9 cellular contexts compared by ENCODE assay signal in the genomic region with DNA sequence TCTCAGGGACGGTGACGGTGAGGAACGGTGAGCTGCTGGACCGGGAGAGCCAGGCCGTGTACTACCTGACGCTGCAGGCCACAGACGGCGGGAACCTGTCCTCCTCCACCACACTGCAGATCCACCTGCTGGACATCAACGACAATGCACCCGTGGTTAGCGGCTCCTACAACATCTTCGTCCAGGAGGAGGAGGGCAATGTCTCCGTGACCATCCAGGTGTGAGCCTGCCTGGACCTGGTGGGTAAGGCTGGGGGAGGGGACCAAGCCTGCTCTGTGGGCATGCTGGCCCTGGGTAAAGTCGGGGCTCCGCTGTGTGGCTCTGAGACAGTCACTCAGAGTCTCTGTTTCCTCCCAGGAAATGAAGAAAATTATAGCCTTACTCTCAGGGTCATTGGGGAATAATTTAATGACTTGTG. TPM values are rescaled to one million over a fixed set of nuclear protein-coding genes. Genes with fewer than 3 reads are reported as not detected.
A peak's percentile ranks its signal among the peaks of the same experiment; 100 is the strongest.
DNase-seq lines count a peak whose midpoint lies in the region; ATAC-seq and TF ChIP-seq lines count a peak whose summit lies in the region.
"Had no signal": no experiment of that assay in that cellular context is flagged by ENCODE, and none has a peak within 500 bp of the region (broad histone marks: within the 10 kb centered on the region; RNA-seq: fewer than 3 reads in every experiment).

No MANE protein-coding gene starts in this region.

- H3K9me3 ChIP-seq in body of pancreas: no peaks in the 10 kb centered on the region

- no peaks in the 10 kb centered on the region for H3K4me1 ChIP-seq in body of pancreas

- in situ Hi-C loops in GM13977 (cut with MboI; ENCODE audit: low pct_unique_long_range_greater_than_20kb, low sequenced_read_pairs, unreplicated experiment): loop anchor here (25.0 kb wide), 1 partner anchor 841 kb away; no protein-coding TSS in a partner anchor

- peak; percentile 26 for DNase-seq in A172 (ENCODE audit: low spot score)
- peak; percentile 68 for DNase-seq in GM13977 (ENCODE audit: low spot score)
- peak; percentile 79 for DNase-seq in RPMI8226
- peak; percentile 80 to 85 (median 82) for DNase-seq in body of pancreas
- peak; percentile 92 for DNase-seq in left kidney (ENCODE audit: low read depth, low spot score)
- DNase-seq in ureter (ENCODE audit: low spot score): peak; percentile 64

- no peaks in the 10 kb centered on the region for H3K36me3 ChIP-seq in body of pancreas (replicated peaks in 1 of 2; ENCODE audit: insufficient read depth in 1 of 2, low read depth in 2 of 2)

- H3K27ac ChIP-seq in body of pancreas: no peak overlapping the region

- H3K4me3 ChIP-seq in body of pancreas: no peak overlapping the region

- WGBS in body of pancreas, 2 donors: 14 to 33% methylated on average over 8 to 15 of the region's 15 CpGs

- TF ChIP-seq POLR2A in body of pancreas (IDR thresholded peaks at IDR 0.05): no peak

- TF ChIP-seq CTCF in GM13977 (IDR thresholded peaks at IDR 0.05; ENCODE audit: extremely low read depth, insufficient read depth, missing control alignments) (peak; percentile 41), body of pancreas (IDR thresholded peaks at IDR 0.05) (peak; percentile 37 to 84 (median 73))

- intact Hi-C loops in body of pancreas (cut with DNase I): loop anchor here (10.0 kb wide), 1 partner anchor 844 kb away; no protein-coding TSS in a partner anchor

- no peaks in the 10 kb centered on the region for H3K27me3 ChIP-seq in body of pancreas

- peak; percentile 87 for ATAC-seq in body of pancreas
- no peak for ATAC-seq in GM19397 (IDR thresholded peaks at IDR 0.05; ENCODE audit: unreplicated experiment)
- no peak for ATAC-seq in GM18858 (IDR thresholded peaks at IDR 0.05; ENCODE audit: unreplicated experiment)

RNA-seq across cellular contexts. Expression of a gene that starts 29.3 kb away (rescaled TPM):
- 0.12 TPM in 1 of 2 replicates, not detected in the other for total RNA-seq in A172 (2014; rRNA removed; shearing (Covaris generic))
- 1 to 10 TPM in 1 of 2 donors, not detected in 1; 1.3 TPM for total RNA-seq in body of pancreas
- total RNA-seq in ureter: not detected

RNA-seq across cellular contexts. Expression of a gene that starts 31.6 kb away (rescaled TPM):
- 20.3 and 24.6 TPM in 2 replicates for total RNA-seq in A172 (2014; rRNA removed; shearing (Covaris generic))
- 1 to 10 TPM in 1 of 2 donors, under 1 TPM in 1; 0.26 to 1.3 TPM for total RNA-seq in body of pancreas
- 0.13 TPM for total RNA-seq in ureter

RNA-seq across cellular contexts. Expression of a gene that starts 41.2 kb away (rescaled TPM):
- 8.1 and 9.2 TPM in 2 replicates for total RNA-seq in A172 (2014; rRNA removed; shearing (Covaris generic))
- 10 to 100 TPM; 10.9 to 38.6 TPM for total RNA-seq in body of pancreas
- total RNA-seq in ureter: 71.5 TPM

RNA-seq across cellular contexts. Expression of a gene that starts 51.9 kb away (rescaled TPM):
- 0.10 TPM in 1 of 2 replicates, not detected in the other for total RNA-seq in A172 (2014; rRNA removed; shearing (Covaris generic))
- not detected for total RNA-seq in body of pancreas
- total RNA-seq in ureter: not detected

RNA-seq across cellular contexts. Expression of a gene that starts 52.1 kb away (rescaled TPM):
- not detected in 2 replicates for total RNA-seq in A172 (2014; rRNA removed; shearing (Covaris generic))
- total RNA-seq in body of pancreas: 10 to 100 TPM in 1 of 2 donors, under 1 TPM in 1; 0.26 to 11.5 TPM
- total RNA-seq in ureter: not detected
- total RNA-seq: temporal lobe had no signal

Comparison
In these comparisons a context has a peak if more than half of its experiments do, and no peak if none do; other contexts are left out.
1. DNase-seq: peak in every context shown above with its lines; median percentile 92 in left kidney; 82 in body of pancreas; 79 in RPMI8226; 68 in GM13977; 64 in ureter; 26 in A172.